In genomic region chr16:14180431-14181059, GRCh38 we compare ENCODE assay signal across 17 cellular contexts.
DNase-seq lines count a peak whose midpoint lies in the region; ATAC-seq, FAIRE-seq and TF ChIP-seq lines count a peak whose summit lies in the region.
"Had no signal": no experiment of that assay in that cellular context is flagged by ENCODE, and none has a peak within 500 bp of the region (broad histone marks: within the 10 kb centered on the region; RNA-seq: fewer than 3 reads in every experiment).

No MANE protein-coding gene starts in this region.

- H3K4me3 ChIP-seq in K562 (no peak overlapping the region), psoas muscle (no peak overlapping the region), tibial artery (no peak overlapping the region)
- H3K4me3 ChIP-seq: skin epidermis, thyroid gland had no signal

- H3K4me1 ChIP-seq in K562 (replicated peaks in 1 of 2; ENCODE audit: control insufficient read depth in 2 of 2, insufficient read depth in 2 of 2, low read length in 2 of 2) (peaks cover 0 to 1% of the 10 kb centered on the region in 2 experiments; a peak in 1 of 5 replicates), psoas muscle (peaks cover 7% of the 10 kb centered on the region), tibial artery (peaks cover 0 to 31% (median 14%) of the 10 kb centered on the region in 4 donors)

- in situ Hi-C loops in K562 (cut with MboI), result no loop called here

- no peak overlapping the region for H2AFZ ChIP-seq in K562 (ENCODE audit: low read depth, low read length)

- H3K79me2 ChIP-seq in K562 (ENCODE audit: control insufficient read depth, insufficient read depth, low read length), result no peaks in the 10 kb centered on the region

- H3K4me2 ChIP-seq in K562 (ENCODE audit: insufficient read depth, low read length), result no peak overlapping the region

- no peak for TF ChIP-seq RAD21 in K562 (CRISPR knock-in tag; conservative IDR thresholded peaks at IDR 0.05 in 1 of 2, IDR thresholded peaks at IDR 0.05 in 1 of 2)

- POLR2A ChIA-PET in K562 (lab: Yijun Ruan, JAX), result no interaction called here

- no peaks in the 10 kb centered on the region; the same call in 1 of the 2 replicates for H3K27me3 Mint-ChIP-seq in HFFc6 (ENCODE audit: insufficient read depth)

- TF ChIP-seq CTCF in HFFc6 (IDR thresholded peaks at IDR 0.05), result no peak
- no peak for TF ChIP-seq CTCF in K562 (IDR thresholded peaks at IDR 0.05 in 2 of 3, conservative IDR thresholded peaks at IDR 0.05 in 1 of 3; ENCODE audit: insufficient read depth in 2 of 3, low read depth in 1 of 3, low read length in 3 of 3)
- TF ChIP-seq CTCF in psoas muscle (IDR thresholded peaks at IDR 0.05), result no peak
- no peak for TF ChIP-seq CTCF in tibial artery (IDR thresholded peaks at IDR 0.05)

- no peaks in the 10 kb centered on the region for H3K27me3 ChIP-seq in K562 (ENCODE audit: control insufficient read depth in 2 of 2, insufficient read depth in 2 of 2, low read length in 2 of 2)
- no peaks in the 10 kb centered on the region for H3K27me3 ChIP-seq in psoas muscle (ENCODE audit: insufficient read depth in 3 of 3, low read length in 2 of 3)
- H3K27me3 ChIP-seq in tibial artery, result no peaks in the 10 kb centered on the region
- H3K27me3 ChIP-seq: thyroid gland had no signal

- no peaks in the 10 kb centered on the region; the same call in 1 of the 2 replicates for H4K20me1 ChIP-seq in K562 (replicated peaks; ENCODE audit: control insufficient read depth, insufficient read depth, low read length)

- WGBS in K562 (ENCODE audit: insufficient coverage, low coverage, missing lambda C conversion rate), result 62% methylated on average over 5 of the region's 5 CpGs
- WGBS in psoas muscle, 3 donors, result 80 to 98% (median 93%) methylated on average over 5 of the region's 5 CpGs

- intact Hi-C loops in K562 (cut with micrococcal nuclease) (loop anchor here (10.0 kb wide), 1 partner anchor 106 kb away; the partner anchor contains the start of gene MRTFB), left ventricle myocardium superior (cut with micrococcal nuclease) (no loop called here), psoas muscle (cut with DNase I) (loop anchor here in 1 of 2 donors (10.0 kb wide), 1 partner anchor 106 kb away; the partner anchor contains the start of gene MRTFB), tibial artery (cut with DNase I; ENCODE audit: low total_unique reads) (loop anchor here (10.0 kb wide), 1 partner anchor 106 kb away; the partner anchor contains the start of gene MRTFB)

- H3K9me3 ChIP-seq in K562 (replicated peaks; ENCODE audit: control insufficient read depth, insufficient read depth, low read depth, low read length) (no peaks in the 10 kb centered on the region), psoas muscle (no peaks in the 10 kb centered on the region), tibial artery (no peaks in the 10 kb centered on the region)
- H3K9me3 ChIP-seq: thyroid gland had no signal

- H3K4me3 Mint-ChIP-seq in HFFc6, result no peak overlapping the region
- H3K4me3 Mint-ChIP-seq: stimulated activated effector memory CD8-positive, alpha-beta T cell treated with anti-CD3 and anti-CD28 coated beads, Interleukin-12 subunit alpha, Interleukin-12 subunit beta, amount 100 ng/mL, for 72 hours had no signal

- H3K36me3 ChIP-seq in K562 (ENCODE audit: control insufficient read depth, insufficient read depth, low read length), result no peaks in the 10 kb centered on the region
- no peaks in the 10 kb centered on the region for H3K36me3 ChIP-seq in psoas muscle (ENCODE audit: insufficient read depth in 1 of 2, low read depth in 1 of 2)
- no peaks in the 10 kb centered on the region for H3K36me3 ChIP-seq in tibial artery
- H3K36me3 ChIP-seq: thyroid gland had no signal

- H3K36me3 Mint-ChIP-seq in HFFc6 (ENCODE audit: low read depth), result peaks cover 8% of the 10 kb centered on the region; the same call in 1 of the 2 replicates
- H3K36me3 Mint-ChIP-seq: stimulated activated effector memory CD8-positive, alpha-beta T cell treated with anti-CD3 and anti-CD28 coated beads, Interleukin-12 subunit alpha, Interleukin-12 subunit beta, amount 100 ng/mL, for 72 hours had no signal

- H3K9ac ChIP-seq in K562 (ENCODE audit: insufficient read depth in 1 of 2, low read depth in 2 of 2, low read length in 2 of 2), result peak overlapping the region in 1 of 2 experiments; percentile 69; a peak in 2 of 4 replicates

- FAIRE-seq in K562 (lab: Jason Lieb, UNC), result no peak
- FAIRE-seq: colon had no signal

- no TSS peak for BruUV-seq in K562 (replicated peaks; lab: Mats Ljungman, UMichigan)

- TF ChIP-seq EP300 in K562 (IDR thresholded peaks at IDR 0.05; ENCODE audit: low read length), result no peak

- peaks cover 58% of the 10 kb centered on the region for H3K4me1 Mint-ChIP-seq in HFFc6 (ENCODE audit: low read depth)
- H3K4me1 Mint-ChIP-seq: stimulated activated effector memory CD8-positive, alpha-beta T cell treated with anti-CD3 and anti-CD28 coated beads, Interleukin-12 subunit alpha, Interleukin-12 subunit beta, amount 100 ng/mL, for 72 hours had no signal

- peaks cover 5% of the 10 kb centered on the region for H3K9me1 ChIP-seq in K562 (ENCODE audit: control insufficient read depth, insufficient read depth, low read length)

- CTCF ChIA-PET in K562 (lab: Yijun Ruan, JAX; ENCODE audit: low intra/inter-chr PET ratio), result no interaction called here

- no peak overlapping the region for H3K27ac ChIP-seq in K562 (ENCODE audit: extremely low read depth, low read depth, low read length)
- H3K27ac ChIP-seq in psoas muscle, result no peak overlapping the region
- no peak overlapping the region for H3K27ac ChIP-seq in tibial artery
- H3K27ac ChIP-seq: thyroid gland had no signal

- TF ChIP-seq POLR2A in K562 (conservative IDR thresholded peaks at IDR 0.05), result no peak

- ATAC-seq in K562 (no peak; the same call in 2 of the 3 replicates), left ventricle myocardium superior (peak; percentile 80), psoas muscle (peak in 3 of 4 donors; percentile 35 to 49 (median 47))
- ATAC-seq: stimulated activated effector memory CD8-positive, alpha-beta T cell treated with anti-CD3 and anti-CD28 coated beads, Interleukin-12 subunit alpha, Interleukin-12 subunit beta, amount 100 ng/mL, for 72 hours had no signal

- no peak for DNase-seq in HFFc6
- DNase-seq in K562 (ENCODE audit: extremely low read depth in 1 of 4, low spot score in 3 of 4), result no peak
- DNase-seq in left ventricle myocardium superior, result peak; percentile 34
- DNase-seq in psoas muscle, result no peak
- no peak for DNase-seq in cerebellar nuclear complex (lab: John Stamatoyannopoulos, UW)
- no peak for DNase-seq in stimulated activated CD4-positive, alpha-beta T cell treated with anti-CD3 and anti-CD28 coated beads, Interleukin-15, amount 100 ng/mL, for 24 hours
- DNase-seq in tibial artery, result no peak
- DNase-seq: amygdala, C1 segment of cervical spinal cord, DMS79, MM.1S, NCI-H1930, NCI-H69, thyroid gland had no signal

- peak overlapping the region; percentile 41 for H3K27ac Mint-ChIP-seq in HFFc6
- H3K27ac Mint-ChIP-seq: stimulated activated effector memory CD8-positive, alpha-beta T cell treated with anti-CD3 and anti-CD28 coated beads, Interleukin-12 subunit alpha, Interleukin-12 subunit beta, amount 100 ng/mL, for 72 hours had no signal

- H3K9me3 Mint-ChIP-seq in HFFc6, result no peaks in the 10 kb centered on the region
- H3K9me3 Mint-ChIP-seq: stimulated activated effector memory CD8-positive, alpha-beta T cell treated with anti-CD3 and anti-CD28 coated beads, Interleukin-12 subunit alpha, Interleukin-12 subunit beta, amount 100 ng/mL, for 72 hours had no signal

TF ChIP-seq in K562, 482 proteins besides CTCF, POLR2A, EP300 and RAD21 (continues in another document):
- TF ChIP-seq, protein P1, sequence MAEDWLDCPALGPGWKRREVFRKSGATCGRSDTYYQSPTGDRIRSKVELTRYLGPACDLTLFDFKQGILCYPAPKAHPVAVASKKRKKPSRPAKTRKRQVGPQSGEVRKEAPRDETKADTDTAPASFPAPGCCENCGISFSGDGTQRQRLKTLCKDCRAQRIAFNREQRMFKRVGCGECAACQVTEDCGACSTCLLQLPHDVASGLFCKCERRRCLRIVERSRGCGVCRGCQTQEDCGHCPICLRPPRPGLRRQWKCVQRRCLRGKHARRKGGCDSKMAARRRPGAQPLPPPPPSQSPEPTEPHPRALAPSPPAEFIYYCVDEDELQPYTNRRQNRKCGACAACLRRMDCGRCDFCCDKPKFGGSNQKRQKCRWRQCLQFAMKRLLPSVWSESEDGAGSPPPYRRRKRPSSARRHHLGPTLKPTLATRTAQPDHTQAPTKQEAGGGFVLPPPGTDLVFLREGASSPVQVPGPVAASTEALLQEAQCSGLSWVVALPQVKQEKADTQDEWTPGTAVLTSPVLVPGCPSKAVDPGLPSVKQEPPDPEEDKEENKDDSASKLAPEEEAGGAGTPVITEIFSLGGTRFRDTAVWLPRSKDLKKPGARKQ (CRISPR knock-in tag; IDR thresholded peaks at IDR 0.05), result no peak
- TF ChIP-seq ZNF639 (CRISPR knock-in tag; conservative IDR thresholded peaks at IDR 0.05 in 1 of 2, IDR thresholded peaks at IDR 0.05 in 1 of 2), result 0 out of 4 replicates have a peak, but pooled peaks of 1 of the 2 experiments have one; percentile 17
- no peak for TF ChIP-seq ZNF551 (CRISPR knock-in tag; IDR thresholded peaks at IDR 0.05)
